In the genomic region with DNA sequence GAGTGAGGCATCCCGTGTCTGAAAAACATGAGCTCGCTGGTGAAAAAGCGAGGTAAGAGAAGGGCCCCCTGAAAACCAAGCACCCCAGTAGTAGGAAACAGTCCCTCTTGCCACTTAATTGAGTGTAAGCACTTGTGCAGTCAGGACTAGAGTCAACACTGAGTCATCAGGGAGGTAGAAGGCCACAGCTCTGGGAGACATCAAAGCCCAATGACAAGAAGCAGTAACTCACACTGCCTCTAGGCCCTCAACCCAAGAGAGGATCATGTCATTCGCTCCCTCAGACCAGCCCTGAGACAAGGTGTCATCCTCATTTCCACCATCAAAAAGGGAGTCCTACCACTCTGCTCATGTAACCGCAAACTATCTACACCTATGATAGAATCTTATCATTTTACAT, we compare ENCODE assay signal across 8 cellular contexts. TPM values are rescaled to one million over a fixed set of nuclear protein-coding genes. Genes with fewer than 3 reads are reported as not detected.
DNase-seq lines count a peak whose midpoint lies in the region; ATAC-seq, FAIRE-seq and TF ChIP-seq lines count a peak whose summit lies in the region.

No MANE protein-coding gene starts in this region.

- H2BK120ac ChIP-seq in trophoblast cell (ENCODE audit: insufficient read depth, low read length, poor library complexity) = peak overlapping the region; percentile 89

- no peaks in the 10 kb centered on the region for H3K79me2 ChIP-seq in K562 (ENCODE audit: control insufficient read depth, insufficient read depth, low read length)
- H3K79me2 ChIP-seq in trophoblast cell (ENCODE audit: control insufficient read depth, insufficient read depth, low read length, poor library complexity) = peaks cover 6% of the 10 kb centered on the region

- no peak for TF ChIP-seq EP300 in K562 (IDR thresholded peaks at IDR 0.05; ENCODE audit: low read length)

- WGBS in K562 (ENCODE audit: insufficient coverage, low coverage, missing lambda C conversion rate) = 75% methylated on average over 2 of the region's 5 CpGs
- WGBS in trophoblast cell (ENCODE audit: extremely low coverage, insufficient coverage, insufficient read length) = no CpG with 5 or more reads among the region's 5 CpGs

- peak overlapping the region; percentile 75 for H4K91ac ChIP-seq in trophoblast cell (ENCODE audit: low read depth, low read length)

- no peak overlapping the region for H4K12ac ChIP-seq in trophoblast cell (ENCODE audit: low read depth, low read length)

- POLR2A ChIA-PET in K562 (lab: Yijun Ruan, JAX) = interaction anchor here (0.8 to 2.6 kb wide), 3 partner anchors 13 to 156 kb away, joined by 3 to 10 read pairs (median 6); partner anchors contain the start of gene VIPAS39

- H4K20me1 ChIP-seq in K562 (replicated peaks; ENCODE audit: control insufficient read depth, insufficient read depth, low read length) = no peaks in the 10 kb centered on the region

- H2BK5ac ChIP-seq in trophoblast cell (ENCODE audit: low read depth, low read length, poor library complexity) = peak overlapping the region; percentile 47

- no TSS peak for BruUV-seq in K562 (replicated peaks; lab: Mats Ljungman, UMichigan)

- no peaks in the 10 kb centered on the region for H3K9me1 ChIP-seq in K562 (ENCODE audit: control insufficient read depth, insufficient read depth, low read length)

- peaks cover 0 to 5% of the 10 kb centered on the region in 2 experiments; a peak in 2 of 5 replicates for H3K4me1 ChIP-seq in K562 (replicated peaks in 1 of 2; ENCODE audit: control insufficient read depth in 2 of 2, insufficient read depth in 2 of 2, low read length in 2 of 2)
- H3K4me1 ChIP-seq in trophoblast cell (ENCODE audit: control insufficient read depth in 1 of 2, insufficient read depth in 2 of 2, low read length in 2 of 2) = peaks cover 30 to 38% of the 10 kb centered on the region in 2 experiments

- intact Hi-C loops in K562 (cut with micrococcal nuclease) = loop anchor here (5.0 kb wide), 2 partner anchors 154 to 249 kb away; partner anchors contain the start of genes AHSA1 and VIPAS39

- DNase-seq in EH (ENCODE audit: low read depth) (peak; percentile 73), NCI-H460 (ENCODE audit: extremely low read depth, low read depth) (peak; percentile 40), K562 (ENCODE audit: extremely low read depth in 1 of 4, low spot score in 3 of 4) (peak; percentile 14 to 36 (median 22)), trophoblast cell (peak; percentile 26 to 32), cerebellar cortex (ENCODE audit: low spot score) (no peak), MG63 (no peak)

- H3K4me3 ChIP-seq in K562 (no peak overlapping the region), trophoblast cell (ENCODE audit: low read depth, low read length) (no peak overlapping the region), MG63 (no peak overlapping the region)

- peak; percentile 54 for ATAC-seq in K562
- no peak for ATAC-seq in HG02884 (IDR thresholded peaks at IDR 0.05; ENCODE audit: unreplicated experiment)
- no peak for ATAC-seq in GM21360 (IDR thresholded peaks at IDR 0.05; ENCODE audit: unreplicated experiment)

- H2AK5ac ChIP-seq in trophoblast cell (ENCODE audit: low read length) = no peak overlapping the region

- H3K27me3 ChIP-seq in K562 (ENCODE audit: control insufficient read depth in 2 of 2, insufficient read depth in 2 of 2, low read length in 2 of 2) = no peaks in the 10 kb centered on the region
- no peaks in the 10 kb centered on the region for H3K27me3 ChIP-seq in trophoblast cell (ENCODE audit: insufficient read depth, low read length)
- H3K27me3 ChIP-seq in MG63 = no peaks in the 10 kb centered on the region

- H3K9ac ChIP-seq in K562 (ENCODE audit: insufficient read depth in 1 of 2, low read depth in 2 of 2, low read length in 2 of 2) (no peak overlapping the region), trophoblast cell (ENCODE audit: low read length) (no peak overlapping the region)

- TF ChIP-seq CTCF in K562 (IDR thresholded peaks at IDR 0.05 in 2 of 3, conservative IDR thresholded peaks at IDR 0.05 in 1 of 3; ENCODE audit: insufficient read depth in 2 of 3, low read depth in 1 of 3, low read length in 3 of 3) = no peak

- no peak overlapping the region for H3K14ac ChIP-seq in trophoblast cell (ENCODE audit: low read length)

- peak overlapping the region; percentile 27 for H2BK12ac ChIP-seq in trophoblast cell (ENCODE audit: low read length)

- H3K27ac ChIP-seq in K562 (ENCODE audit: extremely low read depth, low read depth, low read length) (peak overlapping the region; percentile 40; the same call in 1 of the 3 replicates), trophoblast cell (ENCODE audit: low read depth, low read length) (peak overlapping the region; percentile 93)

- in situ Hi-C loops in K562 (cut with MboI) = no loop called here

- H3K36me3 ChIP-seq in K562 (ENCODE audit: control insufficient read depth, insufficient read depth, low read length) = peaks cover 18% of the 10 kb centered on the region; the same call in 2 of the 3 replicates
- H3K36me3 ChIP-seq in trophoblast cell (ENCODE audit: control insufficient read depth in 1 of 2, insufficient read depth in 2 of 2, low read length in 2 of 2) = peaks cover 5 to 19% of the 10 kb centered on the region in 2 experiments
- peaks cover 8% of the 10 kb centered on the region for H3K36me3 ChIP-seq in MG63

- peak overlapping the region; percentile 12 for H3K18ac ChIP-seq in trophoblast cell (ENCODE audit: low read length)

- TF ChIP-seq POLR2A in K562 (conservative IDR thresholded peaks at IDR 0.05) = no peak

- H2AFZ ChIP-seq in K562 (ENCODE audit: low read depth, low read length) = no peak overlapping the region
- no peak overlapping the region for H2AFZ ChIP-seq in trophoblast cell (ENCODE audit: insufficient read depth, low read length, poor library complexity)

- no peak for TF ChIP-seq RAD21 in K562 (CRISPR knock-in tag; conservative IDR thresholded peaks at IDR 0.05 in 1 of 2, IDR thresholded peaks at IDR 0.05 in 1 of 2)

- H3K4me2 ChIP-seq in K562 (ENCODE audit: insufficient read depth, low read length) = no peak overlapping the region
- no peak overlapping the region for H3K4me2 ChIP-seq in trophoblast cell (ENCODE audit: low read length)

- no peak overlapping the region for H4K8ac ChIP-seq in trophoblast cell (ENCODE audit: low read depth, low read length)

- no peak overlapping the region for H3K4ac ChIP-seq in trophoblast cell (ENCODE audit: low read depth, low read length)

- no peak for FAIRE-seq in K562 (lab: Jason Lieb, UNC)

- CTCF ChIA-PET in K562 (lab: Yijun Ruan, JAX; ENCODE audit: low intra/inter-chr PET ratio) = no interaction called here

- H3K9me3 ChIP-seq in K562 (replicated peaks; ENCODE audit: control insufficient read depth, insufficient read depth, low read depth, low read length) (no peaks in the 10 kb centered on the region), trophoblast cell (ENCODE audit: insufficient read depth, low read depth, low read length) (no peaks in the 10 kb centered on the region), MG63 (no peaks in the 10 kb centered on the region)

- peaks cover 36% of the 10 kb centered on the region for H3K79me1 ChIP-seq in trophoblast cell (ENCODE audit: low read length)

- no peak overlapping the region for H3K23ac ChIP-seq in trophoblast cell (ENCODE audit: low read length)

RNA-seq across cellular contexts. Expression of gene POMT2, which starts 17.8 kb away (rescaled TPM):
- total RNA-seq in NCI-H460 (2014; rRNA removed; shearing (Covaris generic)) = 17.5 and 19.8 TPM in 2 replicates
- polyA plus RNA-seq in NCI-H460 (2014; cell fraction: nucleus; rRNA removed) = 51.6 and 60.3 TPM in 2 replicates
- 80.6 and 94.2 TPM in 2 replicates for total RNA-seq in K562 (2011; cell fraction: chromatin; rRNA removed; ENCODE audit: low replicate concordance)
- total RNA-seq in K562 (2011; cell fraction: nucleolus; rRNA removed) = 40.1 and 42.7 TPM in 2 replicates
- total RNA-seq in K562 (2011; cell fraction: nucleoplasm; rRNA removed) = 38.5 and 58.5 TPM in 2 replicates
- total RNA-seq in K562 (2014; rRNA removed) (8.0 and 9.7 TPM in 2 replicates), K562 (2014; rRNA removed; fragmentation: Illumina TruSeq; extraction: Trizol) (6.0 and 8.4 TPM in 2 replicates), K562 (2015; rRNA removed; fragmentation: Illumina TruSeq; extraction: Trizol) (7.8 and 9.6 TPM in 2 replicates), K562 (2021) (16.6 and 23.0 TPM in 2 replicates)
- polyA plus RNA-seq in K562 (2011; rRNA removed) (10.9 and 16.1 TPM in 2 replicates), K562 (2014; fragmentation: Illumina TruSeq; extraction: Trizol) (6.6 and 7.5 TPM in 2 replicates), K562 (2014; fragmentation: Nextera tagmentation; extraction: Ambion mirVana) (under 1 TPM; 0.39 to 0.74 TPM), K562 (2014; rRNA removed) (12.1 and 12.7 TPM in 2 replicates)
- polyA plus RNA-seq in K562 (2011; cell fraction: cytosol; rRNA removed) = 7.6 and 10.2 TPM in 2 replicates
- 71.3 and 91.6 TPM in 2 replicates for polyA plus RNA-seq in K562 (2011; cell fraction: nucleus; rRNA removed)
- polyA plus RNA-seq in K562 (2012) = 7.0 and 11.8 TPM in 2 replicates
- polyA minus RNA-seq in K562 (2011; rRNA and poly(A)+ RNA removed) = 12.9 and 18.1 TPM in 2 replicates
- 11.9 and 15.5 TPM in 2 replicates for polyA minus RNA-seq in K562 (2011; cell fraction: cytosol; rRNA and poly(A)+ RNA removed)
- polyA minus RNA-seq in K562 (2011; cell fraction: nucleus; rRNA and poly(A)+ RNA removed) = 27.3 and 33.8 TPM in 2 replicates
- polyA plus RNA-seq in trophoblast cell (2013) = 14.1 and 14.9 TPM in 2 replicates
- total RNA-seq in MG63 (2014; rRNA removed; shearing (Covaris generic); ENCODE audit: low replicate concordance) = 11.5 and 43.4 TPM in 2 replicates

RNA-seq across cellular contexts. Expression of gene GSTZ1, which starts 17.9 kb away (rescaled TPM):
- total RNA-seq in NCI-H460 (2014; rRNA removed; shearing (Covaris generic)) = 22.6 and 26.8 TPM in 2 replicates
- polyA plus RNA-seq in NCI-H460 (2014; cell fraction: nucleus; rRNA removed) = 25.8 and 46.1 TPM in 2 replicates
- 15.2 and 32.8 TPM in 2 replicates for total RNA-seq in K562 (2011; cell fraction: chromatin; rRNA removed; ENCODE audit: low replicate concordance)
- 24.2 and 29.0 TPM in 2 replicates for total RNA-seq in K562 (2011; cell fraction: nucleolus; rRNA removed)
- total RNA-seq in K562 (2011; cell fraction: nucleoplasm; rRNA removed) = 24.8 and 26.6 TPM in 2 replicates
- total RNA-seq in K562 (2014; rRNA removed) (15.7 and 16.1 TPM in 2 replicates), K562 (2014; rRNA removed; fragmentation: Illumina TruSeq; extraction: Trizol) (10.6 and 12.1 TPM in 2 replicates), K562 (2015; rRNA removed; fragmentation: Illumina TruSeq; extraction: Trizol) (16.5 and 18.0 TPM in 2 replicates), K562 (2021) (10.8 and 16.0 TPM in 2 replicates)
- polyA plus RNA-seq in K562 (2011; rRNA removed) (10.7 and 12.0 TPM in 2 replicates), K562 (2014; fragmentation: Illumina TruSeq; extraction: Trizol) (17.8 and 20.0 TPM in 2 replicates), K562 (2014; fragmentation: Nextera tagmentation; extraction: Ambion mirVana) (10 to 100 TPM in 1 of 2 experiments, 1 to 10 TPM in 1; 8.6 to 12.2 TPM), K562 (2014; rRNA removed) (13.8 and 15.4 TPM in 2 replicates)
- polyA plus RNA-seq in K562 (2011; cell fraction: cytosol; rRNA removed) = 12.6 and 21.3 TPM in 2 replicates
- polyA plus RNA-seq in K562 (2011; cell fraction: nucleus; rRNA removed) = 18.9 and 26.7 TPM in 2 replicates
- polyA plus RNA-seq in K562 (2012) = 16.9 and 25.5 TPM in 2 replicates
- polyA minus RNA-seq in K562 (2011; rRNA and poly(A)+ RNA removed) = 6.4 and 8.0 TPM in 2 replicates
- 5.8 and 10.6 TPM in 2 replicates for polyA minus RNA-seq in K562 (2011; cell fraction: cytosol; rRNA and poly(A)+ RNA removed)
- polyA minus RNA-seq in K562 (2011; cell fraction: nucleus; rRNA and poly(A)+ RNA removed) = 16.4 and 23.4 TPM in 2 replicates
- polyA plus RNA-seq in trophoblast cell (2013) = 12.9 and 13.5 TPM in 2 replicates
- 27.4 and 33.2 TPM in 2 replicates for total RNA-seq in MG63 (2014; rRNA removed; shearing (Covaris generic); ENCODE audit: low replicate concordance)

RNA-seq across cellular contexts. Expression of gene NGB, which starts 31.9 kb away (rescaled TPM):
- not detected in 2 replicates for total RNA-seq in NCI-H460 (2014; rRNA removed; shearing (Covaris generic))
- polyA plus RNA-seq in NCI-H460 (2014; cell fraction: nucleus; rRNA removed) = not detected in 2 replicates
- total RNA-seq in K562 (2011; cell fraction: chromatin; rRNA removed; ENCODE audit: low replicate concordance) = not detected in 2 replicates
- not detected in 2 replicates for total RNA-seq in K562 (2011; cell fraction: nucleolus; rRNA removed)
- total RNA-seq in K562 (2011; cell fraction: nucleoplasm; rRNA removed) = not detected in 2 replicates
- total RNA-seq in K562 (2014; rRNA removed) = not detected in 2 replicates
- not detected in 2 replicates for total RNA-seq in K562 (2014; rRNA removed; fragmentation: Illumina TruSeq; extraction: Trizol)
- not detected in 2 replicates for total RNA-seq in K562 (2015; rRNA removed; fragmentation: Illumina TruSeq; extraction: Trizol)
- total RNA-seq in K562 (2021) = not detected in 2 replicates
- not detected in 2 replicates for polyA plus RNA-seq in K562 (2011; rRNA removed)
- polyA plus RNA-seq in K562 (2011; cell fraction: cytosol; rRNA removed) = not detected in 2 replicates
- polyA plus RNA-seq in K562 (2011; cell fraction: nucleus; rRNA removed) = not detected in 2 replicates
- not detected in 2 replicates for polyA plus RNA-seq in K562 (2012)
- polyA plus RNA-seq in K562 (2014; fragmentation: Illumina TruSeq; extraction: Trizol) = not detected in 2 replicates
- polyA plus RNA-seq in K562 (2014; fragmentation: Nextera tagmentation; extraction: Ambion mirVana) = not detected
- not detected in 2 replicates for polyA plus RNA-seq in K562 (2014; rRNA removed)
- not detected in 2 replicates for polyA minus RNA-seq in K562 (2011; rRNA and poly(A)+ RNA removed)
- polyA minus RNA-seq in K562 (2011; cell fraction: cytosol; rRNA and poly(A)+ RNA removed) = not detected in 2 replicates
- polyA minus RNA-seq in K562 (2011; cell fraction: nucleus; rRNA and poly(A)+ RNA removed) = not detected in 2 replicates
- not detected in 2 replicates for polyA plus RNA-seq in trophoblast cell (2013)
- not detected in 2 replicates for total RNA-seq in MG63 (2014; rRNA removed; shearing (Covaris generic); ENCODE audit: low replicate concordance)

Comparison
In these comparisons a context has a peak if more than half of its experiments do, and no peak if none do; other contexts are left out.
1. DNase-seq: peak in EH (single experiment), NCI-H460 (single experiment), K562 (4 of 4) and trophoblast cell (2 of 2); none in cerebellar cortex (single experiment) and MG63 (single experiment).